Comparison of ENCODE assay signal across 9 cellular contexts in genomic region chr14:36660736-36661505, GRCh38. TPM values are rescaled to one million over a fixed set of nuclear protein-coding genes. Genes with fewer than 3 reads are reported as not detected.
A peak's percentile ranks its signal among the peaks of the same experiment; 100 is the strongest.
DNase-seq lines count a peak whose midpoint lies in the region; ATAC-seq and TF ChIP-seq lines count a peak whose summit lies in the region.
"Had no signal": no experiment of that assay in that cellular context is flagged by ENCODE, and none has a peak within 500 bp of the region (broad histone marks: within the 10 kb centered on the region; RNA-seq: fewer than 3 reads in every experiment).

No MANE protein-coding gene starts in this region.

- H3K36me3 ChIP-seq in cardiac muscle cell (no peaks in the 10 kb centered on the region), OCI-LY7 (ENCODE audit: insufficient read depth, low read length) (no peaks in the 10 kb centered on the region; the same call in 1 of the 2 replicates), tibial artery (no peaks in the 10 kb centered on the region)

- no peaks in the 10 kb centered on the region for H3K9me3 ChIP-seq in cardiac muscle cell (ENCODE audit: low read depth)
- no peaks in the 10 kb centered on the region for H3K9me3 ChIP-seq in OCI-LY7 (ENCODE audit: low read length)
- peaks cover 7% of the 10 kb centered on the region for H3K9me3 ChIP-seq in iPS-18c (ENCODE audit: control insufficient read depth, insufficient read depth, low read length)
- H3K9me3 ChIP-seq in tibial artery = no peaks in the 10 kb centered on the region

- POLR2A ChIA-PET in OCI-LY7 (lab: Charles Lee) = interaction anchor here (0.5 to 0.8 kb wide), 3 partner anchors 12 to 1531 kb away, joined by 3 to 7 read pairs (median 3); no protein-coding TSS in a partner anchor

- CTCF ChIA-PET in OCI-LY7 (lab: Charles Lee; ENCODE audit: unreplicated experiment) = no interaction called here

- H3K4me3 ChIP-seq in cardiac muscle cell (peak overlapping the region; percentile 59), OCI-LY7 (ENCODE audit: low read depth, low read length, poor library complexity, severe bottlenecking) (peak overlapping the region; percentile 63), iPS-18c (ENCODE audit: insufficient read depth, low read depth, low read length) (peak overlapping the region; percentile 29; the same call in 1 of the 2 replicates), tibial artery (peak overlapping the region; percentile 48 to 57)

- TF ChIP-seq CTCF in cardiac muscle cell (IDR thresholded peaks at IDR 0.05; ENCODE audit: low read depth, low read length) = no peak
- no peak for TF ChIP-seq CTCF in OCI-LY7 (conservative IDR thresholded peaks at IDR 0.05; ENCODE audit: low read length)
- no peak for TF ChIP-seq CTCF in tibial artery (IDR thresholded peaks at IDR 0.05)

- peaks cover 16% of the 10 kb centered on the region for H3K4me1 ChIP-seq in cardiac muscle cell (ENCODE audit: low read depth)
- peaks cover 14% of the 10 kb centered on the region for H3K4me1 ChIP-seq in OCI-LY7 (ENCODE audit: insufficient read depth, low read length, poor library complexity, severe bottlenecking)
- H3K4me1 ChIP-seq in tibial artery = peaks cover 0 to 67% (median 61%) of the 10 kb centered on the region in 4 donors

- no peaks in the 10 kb centered on the region for H4K20me1 ChIP-seq in OCI-LY7 (ENCODE audit: insufficient read depth, low read length)

- H3K79me2 ChIP-seq in OCI-LY7 (ENCODE audit: insufficient read depth, low read depth, low read length) = no peaks in the 10 kb centered on the region

- H3K27ac ChIP-seq in cardiac muscle cell = no peak overlapping the region
- peak overlapping the region; percentile 52 for H3K27ac ChIP-seq in OCI-LY7 (ENCODE audit: low read depth, low read length, poor library complexity, severe bottlenecking)
- no peak overlapping the region for H3K27ac ChIP-seq in tibial artery

- H2AFZ ChIP-seq in OCI-LY7 (ENCODE audit: low read length) = peak overlapping the region; percentile 62

- H3K27me3 ChIP-seq in cardiac muscle cell (peaks cover 100% of the 10 kb centered on the region), tibial artery (peaks cover 9 to 97% of the 10 kb centered on the region in 2 donors)

- no peak for ATAC-seq in GM19351 (IDR thresholded peaks at IDR 0.05; ENCODE audit: unreplicated experiment)

- no TSS peak for BruUV-seq in OCI-LY7 (replicated peaks; lab: Mats Ljungman, UMichigan)

- peak overlapping the region; percentile 57 for H3K4me2 ChIP-seq in OCI-LY7 (ENCODE audit: low read length)

- intact Hi-C loops in cardiac septum (cut with DNase I) (no loop called here), OCI-LY7 (cut with micrococcal nuclease; ENCODE audit: unreplicated experiment) (no loop called here), tibial artery (cut with DNase I; ENCODE audit: low total_unique reads) (no loop called here)

- no peak for DNase-seq in cardiac muscle cell (ENCODE audit: low read depth in 1 of 2, low spot score in 1 of 2)
- DNase-seq in cardiac septum (ENCODE audit: low spot score) = no peak
- peak; percentile 56 for DNase-seq in OCI-LY7 (ENCODE audit: low spot score)
- DNase-seq in tibial artery = no peak
- DNase-seq in epidermal melanocyte (ENCODE audit: insufficient read length, low spot score) = no peak
- no peak for DNase-seq in CD1c-positive myeloid dendritic cell (ENCODE audit: extremely low spot score)
- DNase-seq: activated CD8-positive, alpha-beta memory T cell treated with anti-CD3 and anti-CD28 coated beads, Interleukin-2, amount 50 U/mL, for 48 hours had no signal

- no peaks in the 10 kb centered on the region for H3K9me2 ChIP-seq in OCI-LY7 (ENCODE audit: insufficient read depth, low read length)

RNA-seq across cellular contexts. Expression of gene PAX9, which starts 0.7 kb away (rescaled TPM):
- total RNA-seq in cardiac muscle cell = not detected in 2 replicates
- 0.21 and 0.32 TPM in 2 replicates for polyA plus RNA-seq in cardiac muscle cell
- total RNA-seq in cardiac septum = not detected
- 1.4 and 2.3 TPM in 2 replicates for total RNA-seq in OCI-LY7 (2014; rRNA removed; shearing (Covaris generic))
- 4.4 and 5.3 TPM in 2 replicates for total RNA-seq in OCI-LY7 (2022)
